21 cellular contexts compared by ENCODE assay signal in the genomic region with DNA sequence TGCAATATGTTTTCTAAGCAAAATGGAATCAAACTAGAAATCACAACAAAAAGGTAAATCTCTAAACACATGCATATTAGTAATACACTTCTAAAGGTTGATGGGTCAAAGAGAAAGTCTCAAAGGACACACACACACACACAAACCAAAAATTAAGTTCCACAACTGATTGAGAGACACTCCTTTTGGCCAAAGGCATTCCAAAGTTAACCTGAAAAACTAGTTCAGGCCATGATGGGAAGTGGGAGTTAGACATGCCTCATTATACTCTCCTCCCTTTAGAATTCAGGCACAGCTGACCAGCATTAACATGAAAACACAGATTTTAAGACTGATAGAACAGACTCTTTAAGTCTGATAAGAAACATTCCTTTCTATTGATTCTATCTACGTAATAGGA.
DNase-seq lines count a peak whose midpoint lies in the region; TF ChIP-seq lines count a peak whose summit lies in the region.
"Had no signal": no experiment of that assay in that cellular context is flagged by ENCODE, and none has a peak within 500 bp of the region (broad histone marks: within the 10 kb centered on the region; RNA-seq: fewer than 3 reads in every experiment).

No MANE protein-coding gene starts in this region.

- H3K36me3 ChIP-seq in Caco-2 (ENCODE audit: control insufficient read depth, insufficient read depth, low read length) (no peaks in the 10 kb centered on the region), brain microvascular endothelial cell (replicated peaks) (no peaks in the 10 kb centered on the region)
- H3K36me3 ChIP-seq: BLaER1 had no signal

- H3K4me1 ChIP-seq in Caco-2 = peaks cover 20% of the 10 kb centered on the region
- H3K4me1 ChIP-seq: BLaER1 had no signal

- intact Hi-C loops in Caco-2 (cut with micrococcal nuclease; ENCODE audit: unreplicated experiment) = no loop called here
- intact Hi-C loops in cardiac septum (cut with DNase I) = no loop called here
- intact Hi-C loops in activated T-helper 1 cell treated with anti-CD3 and anti-CD28 coated beads, Interleukin-12 subunit alpha, Interleukin-12 subunit beta, Interleukin-2, Interleukin-4 antibody, amounts not matched to agents 30 ng/mL and 10 ng/mL and 1 ng/mL, durations not matched to agents 14 hours and 24 hours and 36 hours (cut with micrococcal nuclease) = no loop called here

- H3K9me3 Mint-ChIP-seq in Caco-2 (ENCODE audit: unreplicated experiment) (peaks cover 19% of the 10 kb centered on the region), glutamatergic neuron (ENCODE audit: unreplicated experiment) (peaks cover 2% of the 10 kb centered on the region)
- H3K9me3 Mint-ChIP-seq in activated T-helper 1 cell treated with anti-CD3 and anti-CD28 coated beads, Interleukin-12 subunit alpha, Interleukin-12 subunit beta, Interleukin-2, Interleukin-4 antibody, amounts not matched to agents 30 ng/mL and 10 ng/mL and 1 ng/mL, durations not matched to agents 14 hours and 24 hours and 36 hours = no peaks in the 10 kb centered on the region

- no peaks in the 10 kb centered on the region for H3K27me3 Mint-ChIP-seq in Caco-2 (ENCODE audit: insufficient read depth, unreplicated experiment)
- no peaks in the 10 kb centered on the region for H3K27me3 Mint-ChIP-seq in activated T-helper 1 cell treated with anti-CD3 and anti-CD28 coated beads, Interleukin-12 subunit alpha, Interleukin-12 subunit beta, Interleukin-2, Interleukin-4 antibody, amounts not matched to agents 30 ng/mL and 10 ng/mL and 1 ng/mL, durations not matched to agents 14 hours and 24 hours and 36 hours (ENCODE audit: insufficient read depth)
- peaks cover 2% of the 10 kb centered on the region for H3K27me3 Mint-ChIP-seq in glutamatergic neuron (ENCODE audit: unreplicated experiment)

- no peak overlapping the region for H3K4me3 ChIP-seq in Caco-2 (ENCODE audit: low read depth, low read length)
- H3K4me3 ChIP-seq in brain microvascular endothelial cell (ENCODE audit: low read depth, low read length) = no peak overlapping the region
- H3K4me3 ChIP-seq: BLaER1 had no signal

- H3K4me1 Mint-ChIP-seq in Caco-2 (ENCODE audit: low read depth, unreplicated experiment) (peaks cover 18% of the 10 kb centered on the region), glutamatergic neuron (ENCODE audit: low read depth, unreplicated experiment) (peaks cover 3% of the 10 kb centered on the region)
- no peaks in the 10 kb centered on the region for H3K4me1 Mint-ChIP-seq in activated T-helper 1 cell treated with anti-CD3 and anti-CD28 coated beads, Interleukin-12 subunit alpha, Interleukin-12 subunit beta, Interleukin-2, Interleukin-4 antibody, amounts not matched to agents 30 ng/mL and 10 ng/mL and 1 ng/mL, durations not matched to agents 14 hours and 24 hours and 36 hours (ENCODE audit: low read depth)
- H3K4me1 Mint-ChIP-seq: H9 had no signal

- CTCF ChIA-PET in Caco-2 (lab: Charles Lee) = no interaction called here

- TF ChIP-seq CTCF in Caco-2 (IDR thresholded peaks at IDR 0.05; ENCODE audit: insufficient read depth in 1 of 2, low read depth in 1 of 2, low read length in 1 of 2, severe bottlenecking in 1 of 2, unreplicated experiment in 1 of 2) (no peak), brain microvascular endothelial cell (IDR thresholded peaks at IDR 0.05; ENCODE audit: low read depth, low read length, missing control alignments) (no peak), glutamatergic neuron (IDR thresholded peaks at IDR 0.05; ENCODE audit: partially characterized antibody, unreplicated experiment) (no peak)

- no peak overlapping the region for H3K27ac ChIP-seq in brain microvascular endothelial cell
- H3K27ac ChIP-seq: BLaER1 had no signal

- peak in 1 of 2 experiments; percentile 34 for DNase-seq in Caco-2
- peak; percentile 17 for DNase-seq in HT-29 (ENCODE audit: low spot score)
- peak; percentile 19 for DNase-seq in brain microvascular endothelial cell
- DNase-seq in left kidney (ENCODE audit: low read depth, low spot score) = peak; percentile 12
- DNase-seq in DMS 273 (lab: John Stamatoyannopoulos, UW; ENCODE audit: unreplicated experiment) = no peak
- no peak for DNase-seq in cardiac septum (ENCODE audit: low spot score)
- DNase-seq in activated T-helper 1 cell treated with anti-CD3 and anti-CD28 coated beads, Interleukin-12 subunit alpha, Interleukin-12 subunit beta, Interleukin-2, Interleukin-4 antibody, amounts not matched to agents 30 ng/mL and 10 ng/mL and 1 ng/mL, durations not matched to agents 14 hours and 24 hours and 36 hours (ENCODE audit: low spot score) = no peak
- DNase-seq in glutamatergic neuron = no peak
- DNase-seq: CD8-positive, alpha-beta T cell; DND-41; GDM1; H9; Kasumi-1; NCI-H1092; NCI-H1436 treated with DMSO at 0.1 percent for 48 hours; NCI-H2029; NCI-H446; NCI-H526 treated with DMSO at 0.1 percent for 48 hours; RPMI8226; SHP77 treated with DMSO at 0.1 percent for 48 hours had no signal

- no peaks in the 10 kb centered on the region for H3K36me3 Mint-ChIP-seq in Caco-2 (ENCODE audit: insufficient read depth, unreplicated experiment)
- no peaks in the 10 kb centered on the region for H3K36me3 Mint-ChIP-seq in activated T-helper 1 cell treated with anti-CD3 and anti-CD28 coated beads, Interleukin-12 subunit alpha, Interleukin-12 subunit beta, Interleukin-2, Interleukin-4 antibody, amounts not matched to agents 30 ng/mL and 10 ng/mL and 1 ng/mL, durations not matched to agents 14 hours and 24 hours and 36 hours (ENCODE audit: low read depth)
- no peaks in the 10 kb centered on the region for H3K36me3 Mint-ChIP-seq in glutamatergic neuron (ENCODE audit: unreplicated experiment)
- H3K36me3 Mint-ChIP-seq: CD8-positive, alpha-beta T cell had no signal

- in situ Hi-C loops in brain microvascular endothelial cell (cut with HindIII; ENCODE audit: low pct_ligation_motif_present, low sequenced_read_pairs) = no loop called here

- H3K27ac Mint-ChIP-seq in Caco-2 (ENCODE audit: unreplicated experiment) = peak overlapping the region; percentile 30
- H3K27ac Mint-ChIP-seq in activated T-helper 1 cell treated with anti-CD3 and anti-CD28 coated beads, Interleukin-12 subunit alpha, Interleukin-12 subunit beta, Interleukin-2, Interleukin-4 antibody, amounts not matched to agents 30 ng/mL and 10 ng/mL and 1 ng/mL, durations not matched to agents 14 hours and 24 hours and 36 hours = no peak overlapping the region
- H3K27ac Mint-ChIP-seq in glutamatergic neuron (ENCODE audit: unreplicated experiment) = no peak overlapping the region
- H3K27ac Mint-ChIP-seq: CD8-positive, alpha-beta T cell; H9 had no signal

- BruUV-seq in Caco-2 (replicated peaks; lab: Mats Ljungman, UMichigan) = no TSS peak

- no peaks in the 10 kb centered on the region for H3K27me3 ChIP-seq in Caco-2 (replicated peaks; ENCODE audit: control insufficient read depth, insufficient read depth, low read length)
- H3K27me3 ChIP-seq in brain microvascular endothelial cell (replicated peaks) = no peaks in the 10 kb centered on the region
- H3K27me3 ChIP-seq: BLaER1 had no signal

- POLR2A ChIA-PET in Caco-2 (lab: Charles Lee) = no interaction called here

- H3K9me3 ChIP-seq in Caco-2 = peaks cover 9% of the 10 kb centered on the region; the same call in 1 of the 2 replicates
- H3K9me3 ChIP-seq: BLaER1 had no signal

- H3K4me3 Mint-ChIP-seq in Caco-2 (ENCODE audit: unreplicated experiment) = peak overlapping the region; percentile 16
- no peak overlapping the region for H3K4me3 Mint-ChIP-seq in activated T-helper 1 cell treated with anti-CD3 and anti-CD28 coated beads, Interleukin-12 subunit alpha, Interleukin-12 subunit beta, Interleukin-2, Interleukin-4 antibody, amounts not matched to agents 30 ng/mL and 10 ng/mL and 1 ng/mL, durations not matched to agents 14 hours and 24 hours and 36 hours
- H3K4me3 Mint-ChIP-seq in glutamatergic neuron (ENCODE audit: unreplicated experiment) = no peak overlapping the region
- H3K4me3 Mint-ChIP-seq: CD8-positive, alpha-beta T cell; H9 had no signal

Comparison
In these comparisons a context has a peak if more than half of its experiments do, and no peak if none do; other contexts are left out.
1. DNase-seq: peak in HT-29 (single experiment), brain microvascular endothelial cell (single experiment) and left kidney (single experiment); none in DMS 273 (single experiment), cardiac septum (single experiment), activated T-helper 1 cell treated with anti-CD3 and anti-CD28 coated beads, Interleukin-12 subunit alpha, Interleukin-12 subunit beta, Interleukin-2, Interleukin-4 antibody, amounts not matched to agents 30 ng/mL and 10 ng/mL and 1 ng/mL, durations not matched to agents 14 hours and 24 hours and 36 hours (single experiment) and glutamatergic neuron (single experiment).